8 cellular contexts compared by ENCODE assay signal in genomic region chr5:68215208-68215887, GRCh38. TPM values are rescaled to one million over a fixed set of nuclear protein-coding genes. Genes with fewer than 3 reads are reported as not detected.
DNase-seq lines count a peak whose midpoint lies in the region; ATAC-seq and TF ChIP-seq lines count a peak whose summit lies in the region.

PIK3R1 (plus strand) TSS chr5:68215756; CDS start chr5:68226676, 10,920 bp downstream.

- DNase-seq in NCI-H1694 treated with DMSO at 0.1 percent for 48 hours (lab: John Stamatoyannopoulos, UW): peak; percentile 62
- DNase-seq in amniotic stem cell (lab: John Stamatoyannopoulos, UW): peak; percentile 94
- DNase-seq in left ventricle myocardium inferior: peak; percentile 97
- DNase-seq in prostate gland (ENCODE audit: low spot score): peak; percentile 96
- peak; percentile 96 for DNase-seq in ureter (ENCODE audit: low spot score)

- peak within 1 kb of the TSS; percentile 92 for H3K27ac Mint-ChIP-seq in T-helper 1 cell treated with Interleukin-12 subunit alpha and Interleukin-12 subunit beta and Interleukin-4 antibody, amounts not matched to agents 30 μg/mL and 1 μg/mL, for 36 hours

- H3K9me3 ChIP-seq in left ventricle myocardium inferior (replicated peaks) (no peaks in the 10 kb centered on the region), prostate gland (no peaks in the 10 kb centered on the region)

- peak within 1 kb of the TSS; percentile 97 for H3K4me3 ChIP-seq in left ventricle myocardium inferior
- peak within 1 kb of the TSS; percentile 67 to 86 for H3K4me3 ChIP-seq in prostate gland

- peak; percentile 95 for TF ChIP-seq POLR2A in prostate gland (IDR thresholded peaks at IDR 0.05)

- WGBS in prostate gland: 0% methylated on average over 34 of the region's 76 CpGs

- H3K4me1 Mint-ChIP-seq in T-helper 1 cell treated with Interleukin-12 subunit alpha and Interleukin-12 subunit beta and Interleukin-4 antibody, amounts not matched to agents 30 μg/mL and 1 μg/mL, for 36 hours (ENCODE audit: low read depth): peaks cover 34% of the 10 kb centered on the region

- H3K36me3 ChIP-seq in left ventricle myocardium inferior (peaks cover 2% of the 10 kb centered on the region), prostate gland (no peaks in the 10 kb centered on the region)

- H3K9me3 Mint-ChIP-seq in T-helper 1 cell treated with Interleukin-12 subunit alpha and Interleukin-12 subunit beta and Interleukin-4 antibody, amounts not matched to agents 30 μg/mL and 1 μg/mL, for 36 hours: peaks cover 18% of the 10 kb centered on the region

- H3K4me1 ChIP-seq in left ventricle myocardium inferior (peaks cover 63% of the 10 kb centered on the region), prostate gland (replicated peaks) (no peaks in the 10 kb centered on the region)

- H3K27me3 ChIP-seq in left ventricle myocardium inferior (ENCODE audit: low read depth) (no peaks in the 10 kb centered on the region), prostate gland (replicated peaks; ENCODE audit: insufficient read depth) (no peaks in the 10 kb centered on the region)

- peak; percentile 71 for TF ChIP-seq CTCF in left ventricle myocardium inferior (IDR thresholded peaks at IDR 0.05; ENCODE audit: borderline replicate concordance)
- TF ChIP-seq CTCF in prostate gland (IDR thresholded peaks at IDR 0.05): peak in 3 of 4 experiments; percentile 31 to 63 (median 52)

- peaks cover 4% of the 10 kb centered on the region for H3K27me3 Mint-ChIP-seq in T-helper 1 cell treated with Interleukin-12 subunit alpha and Interleukin-12 subunit beta and Interleukin-4 antibody, amounts not matched to agents 30 μg/mL and 1 μg/mL, for 36 hours (ENCODE audit: low read depth)

- intact Hi-C loops in left ventricle myocardium inferior (cut with micrococcal nuclease) (no loop called here), prostate gland (cut with DNase I) (loop anchor here (2.0 to 10.0 kb wide), 3 partner anchors 37 to 521 kb away; no protein-coding TSS in a partner anchor)

- H3K4me3 Mint-ChIP-seq in T-helper 1 cell treated with Interleukin-12 subunit alpha and Interleukin-12 subunit beta and Interleukin-4 antibody, amounts not matched to agents 30 μg/mL and 1 μg/mL, for 36 hours: peak within 1 kb of the TSS; percentile 94

- H3K36me3 Mint-ChIP-seq in T-helper 1 cell treated with Interleukin-12 subunit alpha and Interleukin-12 subunit beta and Interleukin-4 antibody, amounts not matched to agents 30 μg/mL and 1 μg/mL, for 36 hours (ENCODE audit: low read depth): peaks cover 15% of the 10 kb centered on the region

- ATAC-seq in GM18502 (IDR thresholded peaks at IDR 0.05; ENCODE audit: poor library complexity, unreplicated experiment) (peak; percentile 82), HG02943 (IDR thresholded peaks at IDR 0.05; ENCODE audit: low read depth, unreplicated experiment) (peak; percentile 72)

- peak within 1 kb of the TSS; percentile 99 for H3K27ac ChIP-seq in left ventricle myocardium inferior (replicated peaks)
- peak within 1 kb of the TSS; percentile 95 to 96 for H3K27ac ChIP-seq in prostate gland

RNA-seq across cellular contexts. Expression of gene PIK3R1, which starts in this region (rescaled TPM):
- total RNA-seq in left ventricle myocardium inferior (132 TPM), prostate gland (10 to 100 TPM; 71.6 to 81.2 TPM), ureter (185 TPM)

Comparison
In these comparisons a context has a peak if more than half of its experiments do, and no peak if none do; other contexts are left out.
1. Peak in every context shown above with its lines: DNase-seq, ATAC-seq, H3K4me3 ChIP-seq and H3K27ac ChIP-seq.